ENCODE assay signal across 13 cellular contexts in genomic region chr2:224545884-224546644, GRCh38. TPM values are rescaled to one million over a fixed set of nuclear protein-coding genes. Genes with fewer than 3 reads are reported as not detected.
DNase-seq lines count a peak whose midpoint lies in the region; ATAC-seq and TF ChIP-seq lines count a peak whose summit lies in the region.
"Had no signal": no experiment of that assay in that cellular context is flagged by ENCODE, and none has a peak within 500 bp of the region (broad histone marks: within the 10 kb centered on the region; RNA-seq: fewer than 3 reads in every experiment).

No MANE protein-coding gene starts in this region.

- no peak overlapping the region for H3K4me3 Mint-ChIP-seq in T-helper 17 cell
- H3K4me3 Mint-ChIP-seq in mesothelial cell of epicardium: no peak overlapping the region
- H3K4me3 Mint-ChIP-seq: activated CD8-positive, alpha-beta memory T cell treated with anti-CD3 and anti-CD28 coated beads, Interleukin-2, amount 10 ng/mL, durations not matched to agents 7 days and 5 days had no signal

- TF ChIP-seq POLR2A in upper lobe of left lung (IDR thresholded peaks at IDR 0.05): no peak

- no peaks in the 10 kb centered on the region for H3K27me3 Mint-ChIP-seq in T-helper 17 cell
- no peaks in the 10 kb centered on the region for H3K27me3 Mint-ChIP-seq in mesothelial cell of epicardium (ENCODE audit: low read depth)
- H3K27me3 Mint-ChIP-seq: activated CD8-positive, alpha-beta memory T cell treated with anti-CD3 and anti-CD28 coated beads, Interleukin-2, amount 10 ng/mL, durations not matched to agents 7 days and 5 days had no signal

- H3K27me3 ChIP-seq in upper lobe of left lung: no peaks in the 10 kb centered on the region
- H3K27me3 ChIP-seq: dorsolateral prefrontal cortex, neutrophil had no signal

- no peak for TF ChIP-seq EP300 in upper lobe of left lung (IDR thresholded peaks at IDR 0.05)

- H3K36me3 Mint-ChIP-seq in T-helper 17 cell (ENCODE audit: low read depth) (peaks cover 1% of the 10 kb centered on the region), mesothelial cell of epicardium (peaks cover 11% of the 10 kb centered on the region)

- DNase-seq in ELR (ENCODE audit: low read depth) (peak; percentile 60), HCEC 1CT (peak; percentile 85), T-helper 17 cell (no peak), mesothelial cell of epicardium (ENCODE audit: low spot score in 2 of 2, unreplicated experiment in 2 of 2) (no peak), NK-92 (lab: John Stamatoyannopoulos, UW; ENCODE audit: unreplicated experiment) (no peak), upper lobe of left lung (no peak)
- DNase-seq: activated CD8-positive, alpha-beta memory T cell treated with anti-CD3 and anti-CD28 coated beads, Interleukin-2, amount 10 ng/mL, durations not matched to agents 7 days and 5 days; COR-L47; dorsolateral prefrontal cortex; NCI-H187 had no signal

- no peaks in the 10 kb centered on the region for H3K9me3 ChIP-seq in T-helper 17 cell (ENCODE audit: control insufficient read depth, low read length, poor library complexity, severe bottlenecking)
- H3K9me3 ChIP-seq in upper lobe of left lung: no peaks in the 10 kb centered on the region
- H3K9me3 ChIP-seq: neutrophil had no signal

- ATAC-seq in T-helper 17 cell: peak; percentile 43
- no peak for ATAC-seq in HG03280 (IDR thresholded peaks at IDR 0.05; ENCODE audit: unreplicated experiment)
- ATAC-seq in upper lobe of left lung (ENCODE audit: low FRiP score in 2 of 2): no peak
- no peak for ATAC-seq in GM21447 (IDR thresholded peaks at IDR 0.05; ENCODE audit: unreplicated experiment)
- ATAC-seq: activated CD8-positive, alpha-beta memory T cell treated with anti-CD3 and anti-CD28 coated beads, Interleukin-2, amount 10 ng/mL, durations not matched to agents 7 days and 5 days had no signal

- H3K4me3 ChIP-seq in upper lobe of left lung: no peak overlapping the region
- H3K4me3 ChIP-seq: dorsolateral prefrontal cortex had no signal

- H3K4me1 Mint-ChIP-seq in T-helper 17 cell (peaks cover 32% of the 10 kb centered on the region), mesothelial cell of epicardium (peaks cover 31% of the 10 kb centered on the region)

- peaks cover 16% of the 10 kb centered on the region for H3K9me3 Mint-ChIP-seq in mesothelial cell of epicardium

- no peak for TF ChIP-seq CTCF in mesothelial cell of epicardium (IDR thresholded peaks at IDR 0.05; ENCODE audit: unreplicated experiment)
- TF ChIP-seq CTCF in upper lobe of left lung (IDR thresholded peaks at IDR 0.05): no peak

- no peak overlapping the region for H3K27ac ChIP-seq in upper lobe of left lung
- H3K27ac ChIP-seq: neutrophil had no signal

- H3K27ac Mint-ChIP-seq in T-helper 17 cell (no peak overlapping the region), mesothelial cell of epicardium (peak overlapping the region; percentile 45)
- H3K27ac Mint-ChIP-seq: activated CD8-positive, alpha-beta memory T cell treated with anti-CD3 and anti-CD28 coated beads, Interleukin-2, amount 10 ng/mL, durations not matched to agents 7 days and 5 days had no signal

- peaks cover 0 to 5% (median 0%) of the 10 kb centered on the region in 4 donors for H3K36me3 ChIP-seq in upper lobe of left lung

- H3K4me1 ChIP-seq in upper lobe of left lung: peaks cover 4 to 14% (median 12%) of the 10 kb centered on the region in 4 donors

- WGBS in upper lobe of left lung, 2 donors: 76 to 85% methylated on average over 6 of the region's 6 CpGs

RNA-seq across cellular contexts. Expression of gene CUL3, which starts 39.1 kb away (rescaled TPM):
- total RNA-seq in T-helper 17 cell (10 to 100 TPM; 94.8 to 99.7 TPM), mesothelial cell of epicardium (91.0 to 97.5 TPM (median 94.8 TPM) in 3 replicates), upper lobe of left lung (100 to 1,000 TPM in 1 of 6 donors, 10 to 100 TPM in 5; 24.6 to 117 (median 58.0) TPM)

Comparison
In these comparisons a context has a peak if more than half of its experiments do, and no peak if none do; other contexts are left out.
1. DNase-seq: peak in ELR (single experiment) and HCEC 1CT (single experiment); none in T-helper 17 cell (0 of 3), mesothelial cell of epicardium (0 of 2), NK-92 (single experiment) and upper lobe of left lung (0 of 2).